1 cellular context compared by ENCODE assay signal in the genomic region with DNA sequence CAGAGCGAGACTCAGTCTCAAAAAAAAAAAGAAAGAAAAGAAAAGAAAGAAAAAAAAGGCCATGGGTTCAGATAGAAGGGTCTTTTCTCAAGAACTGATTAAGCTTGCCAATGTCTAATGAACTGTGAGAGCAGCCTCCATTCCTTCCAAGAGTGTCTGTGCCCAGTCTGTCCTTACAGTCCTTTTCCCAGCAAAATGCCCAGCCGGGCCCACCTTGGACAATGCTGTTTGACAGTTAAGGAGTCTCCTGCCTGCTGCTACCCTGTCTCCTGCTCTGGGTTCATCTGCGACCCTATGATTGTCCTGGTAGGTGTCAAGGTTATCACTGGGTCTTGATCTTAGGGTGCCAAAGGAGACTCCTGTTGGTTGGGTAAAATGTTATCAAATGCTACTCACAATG.
TF ChIP-seq lines count a peak whose summit lies in the region.

No MANE protein-coding gene starts in this region.

TF ChIP-seq in GM23338, 12 proteins besides CTCF, POLR2A, EP300 and RAD21:
- TF ChIP-seq EZH2 (IDR thresholded peaks at IDR 0.05; ENCODE audit: low read depth, unreplicated experiment) (no peak), JUNB (IDR thresholded peaks at IDR 0.05; ENCODE audit: unreplicated experiment) (no peak), STAT1 (IDR thresholded peaks at IDR 0.05; ENCODE audit: unreplicated experiment) (no peak), NANOG (IDR thresholded peaks at IDR 0.05; ENCODE audit: borderline replicate concordance) (no peak), CREB1 (CRISPR knock-in tag; IDR thresholded peaks at IDR 0.05; ENCODE audit: low read depth) (no peak), ZNF331 (CRISPR knock-in tag; IDR thresholded peaks at IDR 0.05; ENCODE audit: low read depth) (no peak), EZH2phosphoT487 (IDR thresholded peaks at IDR 0.05; ENCODE audit: unreplicated experiment) (no peak), POLR2AphosphoS5 (IDR thresholded peaks at IDR 0.05; ENCODE audit: low read depth) (no peak), ZNF114 (CRISPR knock-in tag; IDR thresholded peaks at IDR 0.05) (no peak)
- TF ChIP-seq, protein P1, sequence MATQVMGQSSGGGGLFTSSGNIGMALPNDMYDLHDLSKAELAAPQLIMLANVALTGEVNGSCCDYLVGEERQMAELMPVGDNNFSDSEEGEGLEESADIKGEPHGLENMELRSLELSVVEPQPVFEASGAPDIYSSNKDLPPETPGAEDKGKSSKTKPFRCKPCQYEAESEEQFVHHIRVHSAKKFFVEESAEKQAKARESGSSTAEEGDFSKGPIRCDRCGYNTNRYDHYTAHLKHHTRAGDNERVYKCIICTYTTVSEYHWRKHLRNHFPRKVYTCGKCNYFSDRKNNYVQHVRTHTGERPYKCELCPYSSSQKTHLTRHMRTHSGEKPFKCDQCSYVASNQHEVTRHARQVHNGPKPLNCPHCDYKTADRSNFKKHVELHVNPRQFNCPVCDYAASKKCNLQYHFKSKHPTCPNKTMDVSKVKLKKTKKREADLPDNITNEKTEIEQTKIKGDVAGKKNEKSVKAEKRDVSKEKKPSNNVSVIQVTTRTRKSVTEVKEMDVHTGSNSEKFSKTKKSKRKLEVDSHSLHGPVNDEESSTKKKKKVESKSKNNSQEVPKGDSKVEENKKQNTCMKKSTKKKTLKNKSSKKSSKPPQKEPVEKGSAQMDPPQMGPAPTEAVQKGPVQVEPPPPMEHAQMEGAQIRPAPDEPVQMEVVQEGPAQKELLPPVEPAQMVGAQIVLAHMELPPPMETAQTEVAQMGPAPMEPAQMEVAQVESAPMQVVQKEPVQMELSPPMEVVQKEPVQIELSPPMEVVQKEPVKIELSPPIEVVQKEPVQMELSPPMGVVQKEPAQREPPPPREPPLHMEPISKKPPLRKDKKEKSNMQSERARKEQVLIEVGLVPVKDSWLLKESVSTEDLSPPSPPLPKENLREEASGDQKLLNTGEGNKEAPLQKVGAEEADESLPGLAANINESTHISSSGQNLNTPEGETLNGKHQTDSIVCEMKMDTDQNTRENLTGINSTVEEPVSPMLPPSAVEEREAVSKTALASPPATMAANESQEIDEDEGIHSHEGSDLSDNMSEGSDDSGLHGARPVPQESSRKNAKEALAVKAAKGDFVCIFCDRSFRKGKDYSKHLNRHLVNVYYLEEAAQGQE (IDR thresholded peaks at IDR 0.05; ENCODE audit: unreplicated experiment): no peak
- TF ChIP-seq, protein P2, sequence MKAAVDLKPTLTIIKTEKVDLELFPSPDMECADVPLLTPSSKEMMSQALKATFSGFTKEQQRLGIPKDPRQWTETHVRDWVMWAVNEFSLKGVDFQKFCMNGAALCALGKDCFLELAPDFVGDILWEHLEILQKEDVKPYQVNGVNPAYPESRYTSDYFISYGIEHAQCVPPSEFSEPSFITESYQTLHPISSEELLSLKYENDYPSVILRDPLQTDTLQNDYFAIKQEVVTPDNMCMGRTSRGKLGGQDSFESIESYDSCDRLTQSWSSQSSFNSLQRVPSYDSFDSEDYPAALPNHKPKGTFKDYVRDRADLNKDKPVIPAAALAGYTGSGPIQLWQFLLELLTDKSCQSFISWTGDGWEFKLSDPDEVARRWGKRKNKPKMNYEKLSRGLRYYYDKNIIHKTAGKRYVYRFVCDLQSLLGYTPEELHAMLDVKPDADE (IDR thresholded peaks at IDR 0.05): no peak
- TF ChIP-seq, protein P3, sequence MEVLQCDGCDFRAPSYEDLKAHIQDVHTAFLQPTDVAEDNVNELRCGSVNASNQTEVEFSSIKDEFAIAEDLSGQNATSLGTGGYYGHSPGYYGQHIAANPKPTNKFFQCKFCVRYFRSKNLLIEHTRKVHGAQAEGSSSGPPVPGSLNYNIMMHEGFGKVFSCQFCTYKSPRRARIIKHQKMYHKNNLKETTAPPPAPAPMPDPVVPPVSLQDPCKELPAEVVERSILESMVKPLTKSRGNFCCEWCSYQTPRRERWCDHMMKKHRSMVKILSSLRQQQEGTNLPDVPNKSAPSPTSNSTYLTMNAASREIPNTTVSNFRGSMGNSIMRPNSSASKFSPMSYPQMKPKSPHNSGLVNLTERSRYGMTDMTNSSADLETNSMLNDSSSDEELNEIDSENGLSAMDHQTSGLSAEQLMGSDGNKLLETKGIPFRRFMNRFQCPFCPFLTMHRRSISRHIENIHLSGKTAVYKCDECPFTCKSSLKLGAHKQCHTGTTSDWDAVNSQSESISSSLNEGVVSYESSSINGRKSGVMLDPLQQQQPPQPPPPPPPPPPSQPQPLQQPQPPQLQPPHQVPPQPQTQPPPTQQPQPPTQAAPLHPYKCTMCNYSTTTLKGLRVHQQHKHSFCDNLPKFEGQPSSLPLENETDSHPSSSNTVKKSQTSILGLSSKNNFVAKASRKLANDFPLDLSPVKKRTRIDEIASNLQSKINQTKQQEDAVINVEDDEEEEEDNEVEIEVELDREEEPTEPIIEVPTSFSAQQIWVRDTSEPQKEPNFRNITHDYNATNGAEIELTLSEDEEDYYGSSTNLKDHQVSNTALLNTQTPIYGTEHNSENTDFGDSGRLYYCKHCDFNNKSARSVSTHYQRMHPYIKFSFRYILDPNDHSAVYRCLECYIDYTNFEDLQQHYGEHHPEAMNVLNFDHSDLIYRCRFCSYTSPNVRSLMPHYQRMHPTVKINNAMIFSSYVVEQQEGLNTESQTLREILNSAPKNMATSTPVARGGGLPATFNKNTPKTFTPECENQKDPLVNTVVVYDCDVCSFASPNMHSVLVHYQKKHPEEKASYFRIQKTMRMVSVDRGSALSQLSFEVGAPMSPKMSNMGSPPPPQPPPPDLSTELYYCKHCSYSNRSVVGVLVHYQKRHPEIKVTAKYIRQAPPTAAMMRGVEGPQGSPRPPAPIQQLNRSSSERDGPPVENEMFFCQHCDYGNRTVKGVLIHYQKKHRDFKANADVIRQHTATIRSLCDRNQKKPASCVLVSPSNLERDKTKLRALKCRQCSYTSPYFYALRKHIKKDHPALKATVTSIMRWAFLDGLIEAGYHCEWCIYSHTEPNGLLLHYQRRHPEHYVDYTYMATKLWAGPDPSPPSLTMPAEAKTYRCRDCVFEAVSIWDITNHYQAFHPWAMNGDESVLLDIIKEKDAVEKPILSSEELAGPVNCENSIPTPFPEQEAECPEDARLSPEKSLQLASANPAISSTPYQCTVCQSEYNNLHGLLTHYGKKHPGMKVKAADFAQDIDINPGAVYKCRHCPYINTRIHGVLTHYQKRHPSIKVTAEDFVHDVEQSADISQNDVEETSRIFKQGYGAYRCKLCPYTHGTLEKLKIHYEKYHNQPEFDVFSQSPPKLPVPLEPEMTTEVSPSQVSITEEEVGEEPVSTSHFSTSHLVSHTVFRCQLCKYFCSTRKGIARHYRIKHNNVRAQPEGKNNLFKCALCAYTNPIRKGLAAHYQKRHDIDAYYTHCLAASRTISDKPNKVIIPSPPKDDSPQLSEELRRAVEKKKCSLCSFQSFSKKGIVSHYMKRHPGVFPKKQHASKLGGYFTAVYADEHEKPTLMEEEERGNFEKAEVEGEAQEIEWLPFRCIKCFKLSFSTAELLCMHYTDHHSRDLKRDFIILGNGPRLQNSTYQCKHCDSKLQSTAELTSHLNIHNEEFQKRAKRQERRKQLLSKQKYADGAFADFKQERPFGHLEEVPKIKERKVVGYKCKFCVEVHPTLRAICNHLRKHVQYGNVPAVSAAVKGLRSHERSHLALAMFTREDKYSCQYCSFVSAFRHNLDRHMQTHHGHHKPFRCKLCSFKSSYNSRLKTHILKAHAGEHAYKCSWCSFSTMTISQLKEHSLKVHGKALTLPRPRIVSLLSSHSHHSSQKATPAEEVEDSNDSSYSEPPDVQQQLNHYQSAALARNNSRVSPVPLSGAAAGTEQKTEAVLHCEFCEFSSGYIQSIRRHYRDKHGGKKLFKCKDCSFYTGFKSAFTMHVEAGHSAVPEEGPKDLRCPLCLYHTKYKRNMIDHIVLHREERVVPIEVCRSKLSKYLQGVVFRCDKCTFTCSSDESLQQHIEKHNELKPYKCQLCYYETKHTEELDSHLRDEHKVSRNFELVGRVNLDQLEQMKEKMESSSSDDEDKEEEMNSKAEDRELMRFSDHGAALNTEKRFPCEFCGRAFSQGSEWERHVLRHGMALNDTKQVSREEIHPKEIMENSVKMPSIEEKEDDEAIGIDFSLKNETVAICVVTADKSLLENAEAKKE (CRISPR knock-in tag; IDR thresholded peaks at IDR 0.05): no peak
